Comparison of ENCODE assay signal across 8 cellular contexts in the genomic region with DNA sequence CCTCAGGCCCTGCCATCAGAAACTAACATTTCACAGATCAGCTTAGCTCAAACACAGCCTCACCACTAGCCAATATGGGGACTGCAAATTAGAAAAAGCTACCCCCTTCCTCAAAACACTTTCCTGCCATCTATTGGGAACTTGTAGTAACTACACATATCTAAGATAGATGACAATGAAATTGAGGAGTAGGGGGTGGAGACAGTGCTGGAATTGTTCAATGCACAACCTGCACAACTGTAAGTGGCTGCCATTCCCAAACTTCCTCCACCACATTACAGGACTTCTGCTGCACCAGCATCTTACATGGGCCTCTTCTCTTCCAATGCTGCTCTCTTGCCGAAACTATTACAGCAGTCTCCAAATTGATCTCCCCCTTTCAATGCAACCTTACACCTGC. TPM values are rescaled to one million over a fixed set of nuclear protein-coding genes. Genes with fewer than 3 reads are reported as not detected.
DNase-seq lines count a peak whose midpoint lies in the region; ATAC-seq and TF ChIP-seq lines count a peak whose summit lies in the region.

No MANE protein-coding gene starts in this region.

- H3K4me2 ChIP-seq in GM23248 (ENCODE audit: unreplicated experiment), result no peak overlapping the region

- peaks cover 0 to 5% of the 10 kb centered on the region in 2 donors for H3K4me1 Mint-ChIP-seq in effector memory CD8-positive, alpha-beta T cell (ENCODE audit: low read depth in 2 of 2)

- no peaks in the 10 kb centered on the region for H3K36me3 Mint-ChIP-seq in effector memory CD8-positive, alpha-beta T cell (ENCODE audit: insufficient read depth)

- H3K4me3 Mint-ChIP-seq in effector memory CD8-positive, alpha-beta T cell, result no peak overlapping the region

- intact Hi-C loops in prostate gland (cut with DNase I), result no loop called here
- intact Hi-C loops in vagina (cut with DNase I), result no loop called here

- no peak for ATAC-seq in effector memory CD8-positive, alpha-beta T cell (replicated peaks)

- H3K9ac ChIP-seq in GM23248, result no peak overlapping the region

- H3K36me3 ChIP-seq in GM23248 (ENCODE audit: low read depth), result no peaks in the 10 kb centered on the region
- no peaks in the 10 kb centered on the region for H3K36me3 ChIP-seq in prostate gland
- no peaks in the 10 kb centered on the region for H3K36me3 ChIP-seq in vagina

- H3K4me1 ChIP-seq in GM23248 (ENCODE audit: insufficient read depth) (no peaks in the 10 kb centered on the region), prostate gland (replicated peaks) (no peaks in the 10 kb centered on the region), vagina (no peaks in the 10 kb centered on the region)

- no peak overlapping the region for H3K27ac ChIP-seq in GM23248
- H3K27ac ChIP-seq in prostate gland, result no peak overlapping the region
- no peak overlapping the region for H3K27ac ChIP-seq in vagina

- no peaks in the 10 kb centered on the region for H4K20me1 ChIP-seq in GM23248 (ENCODE audit: insufficient read depth)

- no peak for TF ChIP-seq POLR2A in prostate gland (IDR thresholded peaks at IDR 0.05)
- TF ChIP-seq POLR2A in vagina (IDR thresholded peaks at IDR 0.05), result no peak

- TF ChIP-seq CTCF in prostate gland (IDR thresholded peaks at IDR 0.05) (peak in 3 of 4 experiments; percentile 21 to 49 (median 26)), vagina (IDR thresholded peaks at IDR 0.05) (no peak)

- DNase-seq in AML-193 (lab: John Stamatoyannopoulos, UW) (peak; percentile 12 to 32), GM23248 (peak; percentile 52), NCI-H748 (lab: John Stamatoyannopoulos, UW; ENCODE audit: unreplicated experiment) (peak; percentile 85), dermis microvascular lymphatic vessel endothelial cell (ENCODE audit: low read depth in 2 of 2) (peak; percentile 22 to 51), prostate gland (ENCODE audit: low spot score) (no peak), vagina (ENCODE audit: extremely low spot score in 2 of 2) (no peak), activated gamma-delta T cell (lab: John Stamatoyannopoulos, UW) (no peak)
- no peak for DNase-seq in effector memory CD8-positive, alpha-beta T cell

- H2AFZ ChIP-seq in GM23248, result no peak overlapping the region

- H3K9me3 ChIP-seq in GM23248 (ENCODE audit: low read depth), result no peaks in the 10 kb centered on the region
- no peaks in the 10 kb centered on the region for H3K9me3 ChIP-seq in prostate gland
- H3K9me3 ChIP-seq in vagina, result no peaks in the 10 kb centered on the region

- H3K4me3 ChIP-seq in GM23248 (no peak overlapping the region), prostate gland (no peak overlapping the region), vagina (no peak overlapping the region)

- in situ Hi-C loops in GM23248 (cut with MboI), result loop anchor here (25.0 kb wide), 1 partner anchor 701 kb away; no protein-coding TSS in a partner anchor

- H3K9me3 Mint-ChIP-seq in effector memory CD8-positive, alpha-beta T cell, result no peaks in the 10 kb centered on the region

- no peak overlapping the region for H3K27ac Mint-ChIP-seq in effector memory CD8-positive, alpha-beta T cell

- 52 to 64% methylated on average over 1 of the region's 1 CpG for WGBS in GM23248 (ENCODE audit: low coverage in 1 of 2, low lambda C conversion rate in 2 of 2, missing lambda C conversion rate in 2 of 2), 2 experiments
- 81% methylated on average over 1 of the region's 1 CpG for WGBS in prostate gland

- H3K9me2 ChIP-seq in GM23248 (ENCODE audit: insufficient read depth), result no peaks in the 10 kb centered on the region

- no peaks in the 10 kb centered on the region for H3F3A ChIP-seq in GM23248 (ENCODE audit: insufficient read depth)

- H3K27me3 Mint-ChIP-seq in effector memory CD8-positive, alpha-beta T cell, result peaks cover 45 to 51% of the 10 kb centered on the region in 2 donors

- peaks cover 12% of the 10 kb centered on the region; the same call in 1 of the 2 replicates for H3K27me3 ChIP-seq in GM23248 (replicated peaks; ENCODE audit: insufficient read depth)
- no peaks in the 10 kb centered on the region for H3K27me3 ChIP-seq in prostate gland (replicated peaks; ENCODE audit: insufficient read depth)
- H3K27me3 ChIP-seq in vagina, result no peaks in the 10 kb centered on the region

- H3K79me2 ChIP-seq in GM23248 (ENCODE audit: insufficient read depth), result no peaks in the 10 kb centered on the region

RNA-seq across cellular contexts. Expression of gene AIPL1, which starts 21.8 kb away (rescaled TPM):
- not detected in 2 replicates for total RNA-seq in GM23248 (2014; rRNA removed; shearing (Covaris generic))
- not detected in 2 replicates for polyA plus RNA-seq in GM23248 (2016; fragmentation: Nextera tagmentation; extraction: Ambion mirVana)
- total RNA-seq in dermis microvascular lymphatic vessel endothelial cell (not detected in 2 replicates), prostate gland (not detected), vagina (not detected)

RNA-seq across cellular contexts. Expression of gene PIMREG, which starts 31.2 kb away (rescaled TPM):
- 20.7 and 28.7 TPM in 2 replicates for total RNA-seq in GM23248 (2014; rRNA removed; shearing (Covaris generic))
- 22.6 and 24.4 TPM in 2 replicates for polyA plus RNA-seq in GM23248 (2016; fragmentation: Nextera tagmentation; extraction: Ambion mirVana)
- total RNA-seq in dermis microvascular lymphatic vessel endothelial cell (8.2 and 21.7 TPM in 2 replicates), prostate gland (1 to 10 TPM in 1 of 2 donors, under 1 TPM in 1; 0.45 to 4.9 TPM), vagina (0.74 TPM)

Comparison
In these comparisons a context has a peak if more than half of its experiments do, and no peak if none do; other contexts are left out.
1. DNase-seq: peak in AML-193 (2 of 2), GM23248 (single experiment), NCI-H748 (single experiment) and dermis microvascular lymphatic vessel endothelial cell (2 of 2); none in prostate gland (single experiment), vagina (0 of 2), effector memory CD8-positive, alpha-beta T cell (0 of 3) and activated gamma-delta T cell (single experiment).
2. CTCF ChIP-seq: peak in prostate gland (3 of 4); none in vagina (0 of 3).